In the genomic region with DNA sequence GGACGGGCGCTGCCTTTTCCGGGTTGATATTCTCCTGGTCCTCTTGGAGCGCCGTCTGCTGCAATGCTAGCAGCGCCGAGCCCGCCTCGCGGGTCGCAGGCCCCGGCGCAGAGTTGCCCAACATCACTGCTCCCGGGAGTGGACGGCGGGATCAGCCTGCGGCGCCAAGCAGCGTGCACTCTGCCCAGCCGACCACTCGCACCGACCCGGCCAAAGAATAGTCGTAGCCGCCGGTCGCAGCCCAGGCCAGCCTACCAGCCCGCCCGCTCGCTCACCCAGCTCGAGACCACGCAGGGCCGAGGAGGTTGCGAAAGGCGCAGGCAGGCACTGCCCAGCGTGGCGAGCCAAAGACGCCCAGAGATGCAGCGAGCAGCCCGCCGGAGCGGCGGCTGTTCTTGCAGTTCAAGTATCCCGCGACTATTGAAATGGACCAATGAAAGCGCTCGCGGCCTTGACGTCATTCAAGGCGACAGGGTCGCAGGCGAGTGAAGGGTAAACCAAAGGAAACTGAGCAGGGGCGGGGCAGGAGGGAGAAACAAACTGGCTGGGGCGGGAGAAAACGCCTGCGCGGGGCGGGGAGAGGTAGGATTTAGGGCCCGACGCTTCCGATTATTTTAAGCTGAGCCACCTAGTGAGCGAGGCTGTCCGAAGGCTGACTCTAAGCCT, we compare ENCODE assay signal across 8 cellular contexts. TPM values are rescaled to one million over a fixed set of nuclear protein-coding genes. Genes with fewer than 3 reads are reported as not detected.
DNase-seq lines count a peak whose midpoint lies in the region; ATAC-seq lines count a peak whose summit lies in the region.

TSS of gene CCNA2 (minus strand) at position 379 of the 666 bp plus-strand sequence. CDS start at position 124, 255 bp downstream.

- H3K27ac ChIP-seq in cingulate gyrus (ENCODE audit: low read depth, low read length), result peak within 1 kb of the TSS; percentile 63

- peak within 1 kb of the TSS; percentile 97 for H3K4me3 Mint-ChIP-seq in activated CD4-positive, alpha-beta T cell treated with anti-CD3 and anti-CD28 coated beads for 36 hours

- intact Hi-C loops in activated CD4-positive, alpha-beta T cell treated with anti-CD3 and anti-CD28 coated beads for 36 hours (cut with DNase I, micrococcal nuclease), result loop anchor here (1.0 to 10.0 kb wide), 8 partner anchors 22 to 1101 kb away; partner anchors contain the start of genes ANXA5 (in 2 of the 2), BBS7 (in 2 of the 2), BLTP1 (in 2 of the 2) and EXOSC9 (in 2 of the 2)

- DNase-seq in Ammon's horn (ENCODE audit: low spot score), result peak; percentile 97
- DNase-seq in GM19238 (ENCODE audit: insufficient read length, low spot score), result peak; percentile 79
- DNase-seq in NCI-H524 (lab: John Stamatoyannopoulos, UW), result peak; percentile 90
- peak; percentile 98 for DNase-seq in activated CD4-positive, alpha-beta T cell treated with anti-CD3 and anti-CD28 coated beads for 36 hours
- peak; percentile 92 for DNase-seq in kidney glomerular epithelial cell (lab: John Stamatoyannopoulos, UW)
- DNase-seq in stimulated activated CD4-positive, alpha-beta T cell treated with anti-CD3 and anti-CD28 coated beads, Interleukin-1b, Interleukin-23, amount 100 ng/mL, for 1 hour (ENCODE audit: low read depth in 2 of 2), result peak; percentile 76 to 91

- H3K27ac Mint-ChIP-seq in activated CD4-positive, alpha-beta T cell treated with anti-CD3 and anti-CD28 coated beads for 36 hours, result peak within 1 kb of the TSS; percentile 88

- H3K9me3 Mint-ChIP-seq in activated CD4-positive, alpha-beta T cell treated with anti-CD3 and anti-CD28 coated beads for 36 hours (ENCODE audit: low read depth), result no peaks in the 10 kb centered on the region

- POLR2A ChIA-PET in activated CD4-positive, alpha-beta T cell treated with anti-CD3 and anti-CD28 coated beads for 36 hours (lab: Charles Lee), result interaction anchor here (0.9 to 1.2 kb wide), 3 partner anchors 10 to 23 kb away, joined by 3 to 5 read pairs (median 5); partner anchors contain the start of gene EXOSC9

- ATAC-seq in HG03442 (IDR thresholded peaks at IDR 0.05; ENCODE audit: unreplicated experiment), result peak; percentile 92
- ATAC-seq in activated CD4-positive, alpha-beta T cell treated with anti-CD3 and anti-CD28 coated beads for 36 hours, result peak; percentile 97

- CTCF ChIA-PET in activated CD4-positive, alpha-beta T cell treated with anti-CD3 and anti-CD28 coated beads for 36 hours (lab: Charles Lee), result interaction anchor here (0.6 to 2.1 kb wide), 7 partner anchors 10 to 885 kb away, joined by 3 to 6 read pairs (median 3); partner anchors contain the start of gene EXOSC9

- H3K27me3 Mint-ChIP-seq in activated CD4-positive, alpha-beta T cell treated with anti-CD3 and anti-CD28 coated beads for 36 hours, result no peaks in the 10 kb centered on the region

- H3K4me1 Mint-ChIP-seq in activated CD4-positive, alpha-beta T cell treated with anti-CD3 and anti-CD28 coated beads for 36 hours, result peaks cover 16% of the 10 kb centered on the region

- peaks cover 42% of the 10 kb centered on the region for H3K36me3 Mint-ChIP-seq in activated CD4-positive, alpha-beta T cell treated with anti-CD3 and anti-CD28 coated beads for 36 hours (ENCODE audit: low read depth)

RNA-seq across cellular contexts. Expression of gene CCNA2, which starts in this region (rescaled TPM):
- 100 to 1,000 TPM; 113 to 118 TPM for total RNA-seq in activated CD4-positive, alpha-beta T cell treated with anti-CD3 and anti-CD28 coated beads for 36 hours

Comparison
In these comparisons a context has a peak if more than half of its experiments do, and no peak if none do; other contexts are left out.
1. Peak in every context shown above with its lines: DNase-seq, ATAC-seq and H3K27ac ChIP-seq.